ENCODE assay signal across 9 cellular contexts in the genomic region with DNA sequence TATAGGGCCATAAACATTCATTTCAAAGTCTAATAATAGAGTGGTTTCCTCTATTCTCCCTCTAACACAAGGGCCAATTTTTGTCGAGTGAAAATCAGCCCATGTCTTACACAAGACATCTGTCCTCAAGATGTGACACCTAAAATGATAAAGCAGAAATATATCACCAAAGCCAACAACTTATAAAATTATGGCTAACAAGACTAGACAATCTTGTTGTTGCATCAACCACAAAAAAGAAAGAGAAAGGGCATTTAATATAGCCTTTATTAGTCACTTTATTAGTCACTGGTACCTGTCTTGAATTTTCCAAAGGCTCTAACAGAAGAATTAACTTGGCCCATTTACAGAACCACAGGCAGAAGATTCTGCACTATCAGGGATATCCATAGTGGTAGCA.
DNase-seq lines count a peak whose midpoint lies in the region; ATAC-seq, FAIRE-seq and TF ChIP-seq lines count a peak whose summit lies in the region.
"Had no signal": no experiment of that assay in that cellular context is flagged by ENCODE, and none has a peak within 500 bp of the region (broad histone marks: within the 10 kb centered on the region; RNA-seq: fewer than 3 reads in every experiment).

No MANE protein-coding gene starts in this region.

- peak overlapping the region in 3 of 4 donors; percentile 38 to 77 (median 57) for H3K27ac ChIP-seq in tibial nerve
- H3K27ac ChIP-seq: ovary had no signal

- H3K4me3 Mint-ChIP-seq in activated T-cell treated with anti-CD3 and anti-CD28 coated beads, Interleukin-2, amount 50 U/mL, for 4 hours, result peak overlapping the region; percentile 48
- peak overlapping the region; percentile 4 for H3K4me3 Mint-ChIP-seq in central memory CD8-positive, alpha-beta T cell

- TF ChIP-seq POLR2A in tibial nerve (IDR thresholded peaks at IDR 0.05), result no peak

- TF ChIP-seq CTCF in tibial nerve (IDR thresholded peaks at IDR 0.05), result no peak

- TF ChIP-seq EP300 in tibial nerve (IDR thresholded peaks at IDR 0.05), result no peak

- H3K9me3 Mint-ChIP-seq in activated T-cell treated with anti-CD3 and anti-CD28 coated beads, Interleukin-2, amount 50 U/mL, for 4 hours, result peaks cover 17% of the 10 kb centered on the region
- H3K9me3 Mint-ChIP-seq in central memory CD8-positive, alpha-beta T cell, result no peaks in the 10 kb centered on the region

- peak; percentile 25 to 28 for ATAC-seq in activated T-cell treated with anti-CD3 and anti-CD28 coated beads, Interleukin-2, amount 50 U/mL, for 4 hours
- ATAC-seq in HG03439 (IDR thresholded peaks at IDR 0.05; ENCODE audit: unreplicated experiment), result peak; percentile 37
- ATAC-seq in central memory CD8-positive, alpha-beta T cell (replicated peaks; ENCODE audit: extremely low read depth, poor library complexity, severe bottlenecking), result peak; percentile 42

- no peaks in the 10 kb centered on the region for H3K27me3 ChIP-seq in tibial nerve
- H3K27me3 ChIP-seq: ovary had no signal

- no peaks in the 10 kb centered on the region for H3K27me3 Mint-ChIP-seq in activated T-cell treated with anti-CD3 and anti-CD28 coated beads, Interleukin-2, amount 50 U/mL, for 4 hours (ENCODE audit: low read depth)
- H3K27me3 Mint-ChIP-seq in central memory CD8-positive, alpha-beta T cell, result no peaks in the 10 kb centered on the region

- CTCF ChIA-PET in HEK293T (lab: Yijun Ruan, JAX), result interaction anchor here (0.7 kb wide), 1 partner anchor 521 kb away, joined by 3 read pairs; no protein-coding TSS in a partner anchor

- FAIRE-seq in GM19239 (lab: Jason Lieb, UNC), result no peak

- no peaks in the 10 kb centered on the region for H3K36me3 ChIP-seq in tibial nerve
- H3K36me3 ChIP-seq: ovary had no signal

- H3K36me3 Mint-ChIP-seq in activated T-cell treated with anti-CD3 and anti-CD28 coated beads, Interleukin-2, amount 50 U/mL, for 4 hours (ENCODE audit: insufficient read depth), result peaks cover 5% of the 10 kb centered on the region
- H3K36me3 Mint-ChIP-seq in central memory CD8-positive, alpha-beta T cell (ENCODE audit: insufficient read depth), result peaks cover 2% of the 10 kb centered on the region

- no peak for DNase-seq in activated T-cell treated with anti-CD3 and anti-CD28 coated beads, Interleukin-2, amount 50 U/mL, for 4 hours
- DNase-seq in activated T-cell treated with anti-CD3 and anti-CD28 coated beads, Interleukin-2, amount 50 U/mL, for 1 hour, result no peak
- DNase-seq in central memory CD8-positive, alpha-beta T cell (ENCODE audit: low spot score in 2 of 2), result no peak
- DNase-seq in tibial nerve (ENCODE audit: low spot score in 2 of 2), result no peak
- no peak for DNase-seq in SK-N-DZ (ENCODE audit: low spot score)
- no peak for DNase-seq in GM19239 (ENCODE audit: insufficient read length, low spot score)
- no peak for DNase-seq in HEK293T (ENCODE audit: extremely low spot score)
- DNase-seq: ovary had no signal

- H3K4me1 ChIP-seq in tibial nerve, result peaks cover 0 to 16% (median 4%) of the 10 kb centered on the region in 4 donors

- H3K4me3 ChIP-seq in tibial nerve, result no peak overlapping the region
- H3K4me3 ChIP-seq: ovary had no signal

- POLR2A ChIA-PET in HEK293T (lab: Yijun Ruan, JAX), result no interaction called here

- H3K9me3 ChIP-seq in tibial nerve, result no peaks in the 10 kb centered on the region
- H3K9me3 ChIP-seq: ovary had no signal

- peaks cover 67% of the 10 kb centered on the region for H3K4me1 Mint-ChIP-seq in activated T-cell treated with anti-CD3 and anti-CD28 coated beads, Interleukin-2, amount 50 U/mL, for 4 hours (ENCODE audit: low read depth)
- H3K4me1 Mint-ChIP-seq in central memory CD8-positive, alpha-beta T cell, result peaks cover 30% of the 10 kb centered on the region

- WGBS in tibial nerve, 2 donors, result 23 to 32% methylated on average over 1 of the region's 1 CpG

- peak overlapping the region; percentile 70 for H3K27ac Mint-ChIP-seq in central memory CD8-positive, alpha-beta T cell (ENCODE audit: low read depth)

TF ChIP-seq in HEK293T, 16 proteins besides CTCF, POLR2A, EP300 and RAD21:
- TF ChIP-seq FOXM1 (IDR thresholded peaks at IDR 0.05; ENCODE audit: borderline replicate concordance) (no peak), FOXK2 (IDR thresholded peaks at IDR 0.05) (no peak), ELF4 (IDR thresholded peaks at IDR 0.05) (no peak), HDGF (IDR thresholded peaks at IDR 0.05; ENCODE audit: borderline replicate concordance) (no peak), ARNT (IDR thresholded peaks at IDR 0.05) (no peak), LEF1 (IDR thresholded peaks at IDR 0.05; ENCODE audit: borderline replicate concordance) (no peak), L3MBTL2 (conservative IDR thresholded peaks at IDR 0.05) (no peak), ZNF384 (IDR thresholded peaks at IDR 0.05) (no peak), FOXA1 (IDR thresholded peaks at IDR 0.05) (no peak), BHLHE40 (IDR thresholded peaks at IDR 0.05; ENCODE audit: borderline replicate concordance) (no peak), TARDBP (IDR thresholded peaks at IDR 0.05) (no peak)
- TF ChIP-seq, protein P1, sequence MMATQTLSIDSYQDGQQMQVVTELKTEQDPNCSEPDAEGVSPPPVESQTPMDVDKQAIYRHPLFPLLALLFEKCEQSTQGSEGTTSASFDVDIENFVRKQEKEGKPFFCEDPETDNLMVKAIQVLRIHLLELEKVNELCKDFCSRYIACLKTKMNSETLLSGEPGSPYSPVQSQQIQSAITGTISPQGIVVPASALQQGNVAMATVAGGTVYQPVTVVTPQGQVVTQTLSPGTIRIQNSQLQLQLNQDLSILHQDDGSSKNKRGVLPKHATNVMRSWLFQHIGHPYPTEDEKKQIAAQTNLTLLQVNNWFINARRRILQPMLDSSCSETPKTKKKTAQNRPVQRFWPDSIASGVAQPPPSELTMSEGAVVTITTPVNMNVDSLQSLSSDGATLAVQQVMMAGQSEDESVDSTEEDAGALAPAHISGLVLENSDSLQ (IDR thresholded peaks at IDR 0.05), result no peak
TF ChIP-seq in HEK293T: peak in this region for 0.
